In the genomic region with DNA sequence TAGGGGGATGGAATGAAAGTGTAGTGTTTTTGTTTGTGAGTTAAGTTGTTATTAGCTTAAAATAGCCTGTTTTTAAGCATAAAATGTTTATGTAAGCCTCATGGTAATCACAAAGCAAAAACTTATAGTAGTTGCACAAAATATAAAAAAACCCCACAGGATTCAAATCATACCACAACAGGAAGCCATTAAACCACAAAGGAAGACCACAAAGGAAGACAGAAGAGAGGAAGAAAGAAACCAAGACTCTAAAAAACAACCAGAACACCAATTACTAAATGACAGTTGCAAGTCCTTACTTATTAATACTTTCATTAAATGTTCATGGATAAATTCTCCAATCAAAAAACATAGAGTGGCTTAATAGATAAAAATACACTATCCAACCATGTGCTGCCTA, we compare ENCODE assay signal across 9 cellular contexts.
A peak's percentile ranks its signal among the peaks of the same experiment; 100 is the strongest.
DNase-seq lines count a peak whose midpoint lies in the region; ATAC-seq and TF ChIP-seq lines count a peak whose summit lies in the region.
"Had no signal": no experiment of that assay in that cellular context is flagged by ENCODE, and none has a peak within 500 bp of the region (broad histone marks: within the 10 kb centered on the region; RNA-seq: fewer than 3 reads in every experiment).

No MANE protein-coding gene starts in this region.

- no peak for TF ChIP-seq POLR2A in adrenal gland (IDR thresholded peaks at IDR 0.05)

- no peaks in the 10 kb centered on the region for H3K36me3 ChIP-seq in adrenal gland (replicated peaks in 1 of 2)

- no peaks in the 10 kb centered on the region for H3K27me3 ChIP-seq in adrenal gland

- intact Hi-C loops in adrenal gland (cut with DNase I), result no loop called here

- DNase-seq in SKM-1 treated with dmso at 0.1 percent for 144 hours (lab: John Stamatoyannopoulos, UW; ENCODE audit: unreplicated experiment), result peak; percentile 46
- no peak for DNase-seq in SKM-1 (lab: John Stamatoyannopoulos, UW; ENCODE audit: unreplicated experiment)
- DNase-seq in NOMO-1 treated with DMSO at 0.1 percent for 48 hours (lab: John Stamatoyannopoulos, UW; ENCODE audit: unreplicated experiment), result peak; percentile 54
- DNase-seq in naive thymus-derived CD8-positive, alpha-beta T cell, result peak in 3 of 10 donors; percentile 5 to 34 (median 10)
- DNase-seq in adrenal gland, result no peak
- no peak for DNase-seq in iPS-NIHi7 (ENCODE audit: extremely low spot score)
- no peak for DNase-seq in stimulated activated CD4-positive, alpha-beta T cell treated with anti-CD3 and anti-CD28 coated beads, Interleukin-12 subunit alpha, Interleukin-12 subunit beta, amount 100 ng/mL, for 4 hours

- no peak for TF ChIP-seq CTCF in adrenal gland (IDR thresholded peaks at IDR 0.05)

- H3K27ac ChIP-seq in adrenal gland, result no peak overlapping the region
- H3K27ac ChIP-seq: 22Rv1 had no signal

- H3K4me1 Mint-ChIP-seq in naive thymus-derived CD8-positive, alpha-beta T cell, result peaks cover 13 to 22% (median 17%) of the 10 kb centered on the region in 4 donors

- H3K36me3 Mint-ChIP-seq in naive thymus-derived CD8-positive, alpha-beta T cell, result peaks cover 4 to 28% (median 6%) of the 10 kb centered on the region in 3 donors

- peak overlapping the region in 7 of 10 donors; percentile 2 to 50 (median 29) for H3K4me3 Mint-ChIP-seq in naive thymus-derived CD8-positive, alpha-beta T cell

- peaks cover 32 to 73% (median 46%) of the 10 kb centered on the region in 5 donors for H3K27me3 Mint-ChIP-seq in naive thymus-derived CD8-positive, alpha-beta T cell

- POLR2A ChIA-PET in naive thymus-derived CD8-positive, alpha-beta T cell (lab: Charles Lee), result no interaction called here

- H3K9me3 ChIP-seq in adrenal gland (replicated peaks in 1 of 3), result no peaks in the 10 kb centered on the region

- no peak overlapping the region for H3K27ac Mint-ChIP-seq in naive thymus-derived CD8-positive, alpha-beta T cell

- ATAC-seq in HG02885 (IDR thresholded peaks at IDR 0.05; ENCODE audit: poor library complexity, unreplicated experiment), result peak; percentile 90
- ATAC-seq in naive thymus-derived CD8-positive, alpha-beta T cell, result no peak

- H3K4me3 ChIP-seq in adrenal gland, result no peak overlapping the region

- peaks cover 0 to 52% (median 27%) of the 10 kb centered on the region in 9 donors for H3K9me3 Mint-ChIP-seq in naive thymus-derived CD8-positive, alpha-beta T cell

- H3K4me1 ChIP-seq in adrenal gland (replicated peaks in 1 of 2), result no peaks in the 10 kb centered on the region

Comparison
In these comparisons a context has a peak if more than half of its experiments do, and no peak if none do; other contexts are left out.
1. DNase-seq: peak in SKM-1 treated with dmso at 0.1 percent for 144 hours (single experiment) and NOMO-1 treated with DMSO at 0.1 percent for 48 hours (single experiment); none in SKM-1 (single experiment), adrenal gland (0 of 7), iPS-NIHi7 (single experiment) and stimulated activated CD4-positive, alpha-beta T cell treated with anti-CD3 and anti-CD28 coated beads, Interleukin-12 subunit alpha, Interleukin-12 subunit beta, amount 100 ng/mL, for 4 hours (single experiment).